15 cellular contexts compared by ENCODE assay signal in the genomic region with DNA sequence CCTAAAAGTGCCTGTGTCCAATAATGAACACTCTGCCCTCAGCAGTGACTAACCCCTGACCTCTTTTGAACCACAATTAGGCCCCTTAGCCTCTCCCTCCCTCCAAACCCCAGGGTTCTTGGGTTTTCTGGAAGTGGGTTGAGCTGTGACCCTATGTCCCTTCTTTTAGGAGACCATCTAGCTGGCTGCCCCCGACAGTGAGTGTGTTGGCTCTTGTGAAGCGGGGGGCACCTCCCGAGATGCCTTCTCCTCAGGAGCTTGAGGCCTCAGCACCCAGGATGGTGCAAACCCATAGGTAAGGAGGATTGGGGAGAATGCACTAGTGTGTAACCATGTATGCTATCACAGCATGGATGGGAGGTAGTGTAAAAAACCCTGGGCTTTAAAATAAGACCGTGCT. TPM values are rescaled to one million over a fixed set of nuclear protein-coding genes. Genes with fewer than 3 reads are reported as not detected.
"Had no signal": no experiment of that assay in that cellular context is flagged by ENCODE, and none has a peak within 500 bp of the region (broad histone marks: within the 10 kb centered on the region; RNA-seq: fewer than 3 reads in every experiment).

No MANE protein-coding gene starts in this region.

- H3K27ac ChIP-seq: coronary artery, gastrocnemius medialis, heart right ventricle, left ventricle myocardium inferior, uterus had no signal

- DNase-seq: activated gamma-delta T cell; activated T-cell treated with anti-CD3 and anti-CD28 coated beads, Interleukin-2, amount 50 U/mL, for 1 hour; effector CD4-positive, alpha-beta T cell; gastrocnemius medialis; heart right ventricle; left ventricle myocardium inferior; mesenchymal stem cell; retina; stimulated activated CD4-positive, alpha-beta T cell treated with anti-CD3 and anti-CD28 coated beads, Interleukin-4, amount 100 ng/mL, for 1 hour; stimulated activated CD8-positive, alpha-beta memory T cell treated with anti-CD3 and anti-CD28 coated beads, Interleukin-4, amount 100 ng/mL, for 48 hours; T-helper 9 cell; uterus had no signal

- ATAC-seq: gastrocnemius medialis, heart right ventricle had no signal

- H3K27me3 ChIP-seq: gastrocnemius medialis, heart right ventricle, uterus had no signal

- H3K36me3 ChIP-seq: uterus had no signal

- H3K9me3 ChIP-seq: gastrocnemius medialis, heart right ventricle, left ventricle myocardium inferior, uterus had no signal

- H3K4me3 ChIP-seq: coronary artery, gastrocnemius medialis, heart right ventricle, left ventricle myocardium inferior, uterus had no signal

RNA-seq across cellular contexts. Expression of gene PKLR, which starts 26.7 kb away (rescaled TPM):
- total RNA-seq: cardiac septum, fibroblast of lung, gastrocnemius medialis, left ventricle myocardium inferior had no signal
- polyA plus RNA-seq: fibroblast of lung, heart right ventricle had no signal
